Comparison of ENCODE assay signal across 22 cellular contexts in genomic region chr17:59428896-59429460, GRCh38.
A peak's percentile ranks its signal among the peaks of the same experiment; 100 is the strongest.
DNase-seq lines count a peak whose midpoint lies in the region; ATAC-seq and TF ChIP-seq lines count a peak whose summit lies in the region.
"Had no signal": no experiment of that assay in that cellular context is flagged by ENCODE, and none has a peak within 500 bp of the region (broad histone marks: within the 10 kb centered on the region; RNA-seq: fewer than 3 reads in every experiment).

No MANE protein-coding gene starts in this region.

- no peaks in the 10 kb centered on the region for H3K27me3 ChIP-seq in tibial artery
- H3K27me3 ChIP-seq: BLaER1, breast epithelium, left lung had no signal

- peaks cover 44% of the 10 kb centered on the region for H3K4me1 Mint-ChIP-seq in osteocyte (ENCODE audit: unreplicated experiment)

- peak; percentile 39 for DNase-seq in fibroblast of gingiva (ENCODE audit: low read depth)
- no peak for DNase-seq in osteocyte (ENCODE audit: extremely low spot score, unreplicated experiment)
- DNase-seq in tibial artery: no peak
- DNase-seq in stimulated activated CD4-positive, alpha-beta T cell treated with anti-CD3 and anti-CD28 coated beads, Interleukin-4, amount 100 ng/mL, for 24 hours: no peak
- no peak for DNase-seq in HT-29 (ENCODE audit: low spot score)
- DNase-seq: activated CD4-positive, alpha-beta memory T cell treated with anti-CD3 and anti-CD28 coated beads, Interleukin-2, amount 10 ng/mL, durations not matched to agents 7 days and 5 days; activated T-cell treated with anti-CD3 and anti-CD28 coated beads, Interleukin-2, amount 50 U/mL, for 48 hours; effector CD4-positive, alpha-beta T cell; left lung; MM.1S; NCI-H187; WERI-Rb-1 had no signal

- H3K36me3 Mint-ChIP-seq in osteocyte (ENCODE audit: unreplicated experiment): no peaks in the 10 kb centered on the region
- H3K36me3 Mint-ChIP-seq: IgD-negative memory B cell had no signal

- H3K36me3 ChIP-seq in tibial artery: no peaks in the 10 kb centered on the region
- H3K36me3 ChIP-seq: BLaER1, breast epithelium, left lung, prostate gland, WERI-Rb-1 had no signal

- H3K9me3 Mint-ChIP-seq in osteocyte (ENCODE audit: unreplicated experiment): peaks cover 10% of the 10 kb centered on the region

- no peak for ATAC-seq in HG03025 (IDR thresholded peaks at IDR 0.05; ENCODE audit: low FRiP score, unreplicated experiment)
- ATAC-seq: activated naive CD4-positive, alpha-beta T cell treated with anti-CD3 and anti-CD28 coated beads, Interleukin-2, amount 50 U/mL, for 72 hours; GM12878; left lung had no signal

- peaks cover 9 to 65% (median 51%) of the 10 kb centered on the region in 4 donors for H3K4me1 ChIP-seq in tibial artery
- H3K4me1 ChIP-seq: breast epithelium, prostate gland had no signal

- no peak for TF ChIP-seq CTCF in osteocyte (IDR thresholded peaks at IDR 0.05)
- no peak for TF ChIP-seq CTCF in tibial artery (IDR thresholded peaks at IDR 0.05)

- H3K27ac ChIP-seq in angular gyrus (ENCODE audit: low read depth, low read length) (peak overlapping the region; percentile 51), tibial artery (peak overlapping the region; percentile 80 to 91)
- H3K27ac ChIP-seq: BLaER1, prostate gland, WERI-Rb-1 had no signal

- H3K4me3 Mint-ChIP-seq in osteocyte (ENCODE audit: unreplicated experiment): no peak overlapping the region
- H3K4me3 Mint-ChIP-seq: activated CD4-positive, alpha-beta memory T cell treated with anti-CD3 and anti-CD28 coated beads, Interleukin-2, amount 10 ng/mL, durations not matched to agents 7 days and 5 days; IgD-negative memory B cell; stimulated activated naive CD8-positive, alpha-beta T cell treated with anti-CD3 and anti-CD28 coated beads, Interleukin-15, Interleukin-2, amounts not matched to agents 100 ng/mL and 50 ng/mL, for 24 hours; T-helper 1 cell treated with Interleukin-12 subunit alpha and Interleukin-12 subunit beta and Interleukin-4 antibody, amounts not matched to agents 30 μg/mL and 1 μg/mL, for 36 hours had no signal

- no peaks in the 10 kb centered on the region for H3K27me3 Mint-ChIP-seq in osteocyte (ENCODE audit: unreplicated experiment)
- H3K27me3 Mint-ChIP-seq: activated CD4-positive, alpha-beta memory T cell treated with anti-CD3 and anti-CD28 coated beads, Interleukin-2, amount 10 ng/mL, durations not matched to agents 7 days and 5 days; stimulated activated naive CD8-positive, alpha-beta T cell treated with anti-CD3 and anti-CD28 coated beads, Interleukin-15, Interleukin-2, amounts not matched to agents 100 ng/mL and 50 ng/mL, for 24 hours had no signal

- intact Hi-C loops in tibial artery (cut with DNase I; ENCODE audit: low total_unique reads): no loop called here

- H3K27ac Mint-ChIP-seq in osteocyte (ENCODE audit: unreplicated experiment): peak overlapping the region; percentile 31
- H3K27ac Mint-ChIP-seq: activated CD4-positive, alpha-beta memory T cell treated with anti-CD3 and anti-CD28 coated beads, Interleukin-2, amount 10 ng/mL, durations not matched to agents 7 days and 5 days; activated naive CD4-positive, alpha-beta T cell treated with anti-CD3 and anti-CD28 coated beads, Interleukin-2, amount 50 U/mL, for 72 hours; IgD-negative memory B cell; stimulated activated naive CD8-positive, alpha-beta T cell treated with anti-CD3 and anti-CD28 coated beads, Interleukin-15, Interleukin-2, amounts not matched to agents 100 ng/mL and 50 ng/mL, for 24 hours; T-helper 1 cell treated with Interleukin-12 subunit alpha and Interleukin-12 subunit beta and Interleukin-4 antibody, amounts not matched to agents 30 μg/mL and 1 μg/mL, for 36 hours had no signal

- no peak overlapping the region for H3K4me3 ChIP-seq in tibial artery
- H3K4me3 ChIP-seq: BLaER1, breast epithelium, GM12878, left lung, prostate gland had no signal

- H3K9me3 ChIP-seq in tibial artery: no peaks in the 10 kb centered on the region
- H3K9me3 ChIP-seq: breast epithelium, left lung, prostate gland had no signal
